1 cellular context compared by ENCODE assay signal in the genomic region with DNA sequence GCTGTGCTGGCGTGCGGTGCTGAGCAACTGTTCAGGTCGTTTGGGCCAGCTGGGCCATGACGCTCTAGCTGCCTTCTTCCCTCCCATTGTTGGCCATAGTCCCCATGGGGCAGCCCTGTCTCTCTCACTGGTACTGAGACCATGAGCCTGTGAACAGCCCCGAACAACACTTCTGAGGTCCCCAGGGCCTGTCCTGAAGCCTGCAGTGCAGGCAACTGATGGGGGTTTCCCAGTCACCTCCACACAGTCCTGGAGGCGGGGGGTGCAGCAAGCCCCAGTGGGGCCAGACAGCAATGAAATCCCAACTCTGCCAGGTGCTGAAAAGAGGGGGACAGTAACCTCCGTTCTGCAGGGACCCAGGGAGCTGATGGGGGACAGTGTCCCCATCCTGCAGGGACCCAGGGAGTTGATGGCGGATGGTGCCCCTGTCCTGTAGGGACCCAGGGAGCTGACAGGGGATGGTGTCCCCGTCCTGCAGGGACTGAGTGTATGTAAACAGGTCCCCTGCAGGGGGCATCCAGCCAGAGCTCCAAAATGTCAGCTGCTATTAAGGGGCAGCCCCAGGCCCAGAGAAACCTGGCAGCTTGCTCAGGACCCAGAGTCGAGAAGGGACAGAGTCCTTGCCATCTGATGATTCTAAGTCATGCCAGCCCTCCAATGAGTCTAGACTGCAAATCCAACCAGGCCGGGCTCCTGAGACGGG.
TF ChIP-seq lines count a peak whose summit lies in the region.

No MANE protein-coding gene starts in this region.

TF ChIP-seq in K562, 482 proteins besides CTCF, POLR2A, EP300 and RAD21 (continued from another document):
- no peak for TF ChIP-seq CEBPG (CRISPR knock-in tag; IDR thresholded peaks at IDR 0.05)
- TF ChIP-seq CEBPG (tag; conservative IDR thresholded peaks at IDR 0.05 in 1 of 2, IDR thresholded peaks at IDR 0.05 in 1 of 2), result no peak
- TF ChIP-seq, protein P1, sequence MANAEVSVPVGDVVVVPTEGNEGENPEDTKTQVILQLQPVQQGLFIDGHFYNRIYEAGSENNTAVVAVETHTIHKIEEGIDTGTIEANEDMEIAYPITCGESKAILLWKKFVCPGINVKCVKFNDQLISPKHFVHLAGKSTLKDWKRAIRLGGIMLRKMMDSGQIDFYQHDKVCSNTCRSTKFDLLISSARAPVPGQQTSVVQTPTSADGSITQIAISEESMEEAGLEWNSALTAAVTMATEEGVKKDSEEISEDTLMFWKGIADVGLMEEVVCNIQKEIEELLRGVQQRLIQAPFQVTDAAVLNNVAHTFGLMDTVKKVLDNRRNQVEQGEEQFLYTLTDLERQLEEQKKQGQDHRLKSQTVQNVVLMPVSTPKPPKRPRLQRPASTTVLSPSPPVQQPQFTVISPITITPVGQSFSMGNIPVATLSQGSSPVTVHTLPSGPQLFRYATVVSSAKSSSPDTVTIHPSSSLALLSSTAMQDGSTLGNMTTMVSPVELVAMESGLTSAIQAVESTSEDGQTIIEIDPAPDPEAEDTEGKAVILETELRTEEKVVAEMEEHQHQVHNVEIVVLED (CRISPR knock-in tag; IDR thresholded peaks at IDR 0.05), result no peak
- no peak for TF ChIP-seq DPF2 (IDR thresholded peaks at IDR 0.05)
- TF ChIP-seq CBX2 (IDR thresholded peaks at IDR 0.05; ENCODE audit: insufficient read depth, low read length, poor library complexity, severe bottlenecking), result no peak
- TF ChIP-seq, protein P2, sequence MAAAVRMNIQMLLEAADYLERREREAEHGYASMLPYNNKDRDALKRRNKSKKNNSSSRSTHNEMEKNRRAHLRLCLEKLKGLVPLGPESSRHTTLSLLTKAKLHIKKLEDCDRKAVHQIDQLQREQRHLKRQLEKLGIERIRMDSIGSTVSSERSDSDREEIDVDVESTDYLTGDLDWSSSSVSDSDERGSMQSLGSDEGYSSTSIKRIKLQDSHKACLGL (CRISPR knock-in tag; IDR thresholded peaks at IDR 0.05; ENCODE audit: borderline replicate concordance, poor library complexity, severe bottlenecking), result no peak
- TF ChIP-seq CTBP1 (IDR thresholded peaks at IDR 0.05; ENCODE audit: borderline replicate concordance), result no peak
- TF ChIP-seq, protein P3, sequence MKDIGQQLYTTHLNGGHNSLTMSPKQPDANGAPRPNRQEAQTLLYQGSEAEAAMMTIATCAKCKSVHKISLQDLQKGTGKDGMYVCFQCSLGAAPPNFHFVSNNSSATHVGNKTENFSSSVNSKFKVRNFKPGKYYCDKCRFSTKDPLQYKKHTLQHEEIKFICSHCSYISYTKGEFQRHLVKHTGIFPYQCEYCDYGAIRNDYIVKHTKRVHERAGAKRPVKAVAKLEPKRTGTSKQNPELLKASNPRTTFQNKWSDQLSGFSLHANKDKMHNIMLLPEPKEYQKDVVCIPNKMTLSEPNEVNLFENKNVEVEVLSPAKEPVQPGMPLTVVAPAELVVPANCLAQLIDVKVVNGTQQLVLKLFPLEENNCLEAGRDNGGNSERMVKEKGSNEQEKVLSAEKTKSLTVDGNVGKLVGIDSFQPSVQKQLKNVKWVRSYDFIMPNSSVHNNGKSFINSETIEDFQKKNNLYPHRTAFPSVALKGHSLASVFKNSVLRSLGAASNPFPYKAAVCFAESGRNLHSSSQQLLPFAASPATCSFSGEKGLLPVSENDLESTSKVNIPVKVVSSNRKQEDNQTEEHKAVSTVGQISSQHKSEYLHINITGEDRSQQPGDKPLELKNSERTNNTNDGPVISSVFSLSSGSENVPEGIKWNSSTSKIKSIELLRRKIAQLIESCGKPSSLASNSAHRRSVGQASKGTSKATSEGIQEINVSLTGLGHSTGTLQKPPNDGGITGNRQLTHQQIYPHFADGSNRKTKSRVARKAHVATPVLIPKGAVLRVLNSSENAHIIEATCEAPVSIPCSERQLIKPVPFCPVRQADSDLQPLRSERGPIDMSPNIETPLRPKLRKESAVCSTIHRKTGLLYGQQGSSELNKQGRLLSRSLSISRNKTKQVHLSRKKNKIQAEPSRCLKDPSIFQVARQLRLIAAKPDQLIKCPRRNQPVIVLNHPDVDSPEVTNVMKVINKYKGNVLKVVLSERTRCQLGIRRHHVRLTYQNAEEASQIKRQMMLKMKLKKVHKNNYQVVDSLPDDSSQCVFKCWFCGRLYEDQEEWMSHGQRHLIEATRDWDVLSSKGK (CRISPR knock-in tag; IDR thresholded peaks at IDR 0.05), result no peak
- no peak for TF ChIP-seq NR1H2 (CRISPR knock-in tag; IDR thresholded peaks at IDR 0.05)
- TF ChIP-seq, protein P4, sequence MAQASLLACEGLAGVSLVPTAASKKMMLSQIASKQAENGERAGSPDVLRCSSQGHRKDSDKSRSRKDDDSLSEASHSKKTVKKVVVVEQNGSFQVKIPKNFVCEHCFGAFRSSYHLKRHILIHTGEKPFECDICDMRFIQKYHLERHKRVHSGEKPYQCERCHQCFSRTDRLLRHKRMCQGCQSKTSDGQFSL (CRISPR knock-in tag; IDR thresholded peaks at IDR 0.05), result no peak
- TF ChIP-seq, protein P4 (tag; IDR thresholded peaks at IDR 0.05), result no peak
- TF ChIP-seq, protein P5, sequence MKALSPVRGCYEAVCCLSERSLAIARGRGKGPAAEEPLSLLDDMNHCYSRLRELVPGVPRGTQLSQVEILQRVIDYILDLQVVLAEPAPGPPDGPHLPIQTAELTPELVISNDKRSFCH (CRISPR knock-in tag; IDR thresholded peaks at IDR 0.05), result no peak
- TF ChIP-seq, protein P5 (tag; IDR thresholded peaks at IDR 0.05), result no peak
- no peak for TF ChIP-seq MYBL2 (IDR thresholded peaks at IDR 0.05; ENCODE audit: low read depth)
- TF ChIP-seq MYBL2 (CRISPR knock-in tag; IDR thresholded peaks at IDR 0.05; ENCODE audit: borderline replicate concordance), result no peak
- TF ChIP-seq CEBPB (tag; IDR thresholded peaks at IDR 0.05), result no peak
